Comparison of ENCODE assay signal across 8 cellular contexts in the genomic region with DNA sequence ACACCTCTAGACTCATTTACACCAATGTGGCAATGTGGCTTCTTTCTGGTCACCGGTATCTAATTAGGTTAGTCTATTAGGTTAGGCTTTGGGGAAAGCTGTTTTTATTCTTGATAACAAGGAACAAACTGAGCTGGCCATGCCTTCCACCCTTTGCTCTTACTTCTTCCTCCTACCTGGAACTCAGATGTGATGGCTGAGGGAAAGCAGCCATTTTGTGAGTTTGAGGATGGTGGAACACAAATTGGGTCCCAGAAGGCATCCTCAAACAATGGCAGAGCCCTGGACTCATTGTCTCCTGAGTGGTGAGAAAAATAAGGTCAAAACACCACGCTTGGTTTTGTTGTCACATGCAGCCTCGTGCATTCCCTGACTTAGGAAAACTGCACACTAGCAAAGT.
"Had no signal": no experiment of that assay in that cellular context is flagged by ENCODE, and none has a peak within 500 bp of the region (broad histone marks: within the 10 kb centered on the region; RNA-seq: fewer than 3 reads in every experiment).

No MANE protein-coding gene starts in this region.

- H3K27ac ChIP-seq: HL-60, KMS-11 had no signal

- H3K9me3 ChIP-seq: HAP-1 had no signal

- ATAC-seq: GM23338, HCT116 had no signal

- H3K4me3 Mint-ChIP-seq: GM23338 had no signal

- H3K4me3 ChIP-seq: GM23338, HAP-1 had no signal

- H3K9me3 Mint-ChIP-seq: GM23338 had no signal

- H2AFZ ChIP-seq: GM23338 had no signal

- H3K4me2 ChIP-seq: GM23338, KMS-11 had no signal

- H3K36me3 ChIP-seq: HAP-1 had no signal

- H3K9ac ChIP-seq: KMS-11 had no signal

- H3K4me1 ChIP-seq: HAP-1 had no signal

- H3K27ac Mint-ChIP-seq: GM23338 had no signal

- DNase-seq: H7, IMR-90, KBM-7 had no signal
